20 cellular contexts compared by ENCODE assay signal in the genomic region with DNA sequence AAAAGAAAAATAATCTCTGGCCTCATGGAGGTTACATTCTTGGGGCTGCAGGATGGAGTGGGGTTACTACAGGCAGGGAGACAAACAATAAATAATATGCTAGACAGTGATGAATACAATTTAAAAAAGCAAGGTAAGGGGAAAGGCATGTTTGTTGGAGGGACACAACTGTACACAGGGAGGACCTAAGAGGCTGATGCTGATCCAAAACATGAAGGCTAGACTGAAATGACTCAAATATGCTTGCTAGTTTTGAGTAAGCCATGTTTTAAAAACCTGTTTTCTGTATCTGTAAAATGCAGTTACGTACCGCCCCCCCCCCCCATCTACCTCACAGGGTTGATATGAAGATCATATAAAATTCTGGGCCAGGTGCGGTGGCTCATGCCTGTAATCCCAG. TPM values are rescaled to one million over a fixed set of nuclear protein-coding genes. Genes with fewer than 3 reads are reported as not detected.
A peak's percentile ranks its signal among the peaks of the same experiment; 100 is the strongest.
DNase-seq lines count a peak whose midpoint lies in the region; TF ChIP-seq lines count a peak whose summit lies in the region.
"Had no signal": no experiment of that assay in that cellular context is flagged by ENCODE, and none has a peak within 500 bp of the region (broad histone marks: within the 10 kb centered on the region; RNA-seq: fewer than 3 reads in every experiment).

No MANE protein-coding gene starts in this region.

- no peaks in the 10 kb centered on the region for H3K9me2 ChIP-seq in MM.1S (replicated peaks; ENCODE audit: insufficient read depth, low read length)

- no peaks in the 10 kb centered on the region for H3K27me3 Mint-ChIP-seq in activated CD4-positive, alpha-beta T cell treated with anti-CD3 and anti-CD28 coated beads, Interleukin-2, amount 10 ng/mL, durations not matched to agents 24 days and 14 days
- no peaks in the 10 kb centered on the region for H3K27me3 Mint-ChIP-seq in activated naive CD4-positive, alpha-beta T cell treated with anti-CD3 and anti-CD28 coated beads, Interleukin-2, amount 50 U/mL, for 24 hours
- no peaks in the 10 kb centered on the region for H3K27me3 Mint-ChIP-seq in endothelial cell (ENCODE audit: unreplicated experiment)

- H3K9ac ChIP-seq in MM.1S (ENCODE audit: low read length), result no peak overlapping the region

- peaks cover 5% of the 10 kb centered on the region for H3K4me1 Mint-ChIP-seq in activated CD4-positive, alpha-beta T cell treated with anti-CD3 and anti-CD28 coated beads, Interleukin-2, amount 10 ng/mL, durations not matched to agents 24 days and 14 days
- no peaks in the 10 kb centered on the region for H3K4me1 Mint-ChIP-seq in activated naive CD4-positive, alpha-beta T cell treated with anti-CD3 and anti-CD28 coated beads, Interleukin-2, amount 50 U/mL, for 24 hours
- H3K4me1 Mint-ChIP-seq in endothelial cell (ENCODE audit: unreplicated experiment), result no peaks in the 10 kb centered on the region

- no peak overlapping the region for H3K4me3 Mint-ChIP-seq in activated CD4-positive, alpha-beta T cell treated with anti-CD3 and anti-CD28 coated beads, Interleukin-2, amount 10 ng/mL, durations not matched to agents 24 days and 14 days
- no peak overlapping the region for H3K4me3 Mint-ChIP-seq in activated naive CD4-positive, alpha-beta T cell treated with anti-CD3 and anti-CD28 coated beads, Interleukin-2, amount 50 U/mL, for 24 hours
- peak overlapping the region; percentile 16 for H3K4me3 Mint-ChIP-seq in endothelial cell (ENCODE audit: unreplicated experiment)
- H3K4me3 Mint-ChIP-seq: HFFc6 had no signal

- peak overlapping the region; percentile 60; the same call in 1 of the 2 replicates for H3K27ac ChIP-seq in MM.1S (ENCODE audit: low read length)
- H3K27ac ChIP-seq: PC-9, RWPE1 had no signal

- DNase-seq in activated CD4-positive, alpha-beta T cell treated with anti-CD3 and anti-CD28 coated beads, Interleukin-2, amount 10 ng/mL, durations not matched to agents 24 days and 14 days, result no peak
- DNase-seq in activated CD4-positive, alpha-beta T cell treated with anti-CD3 and anti-CD28 coated beads, Interleukin-2, amount 50 U/mL, for 4 hours, result no peak
- no peak for DNase-seq in activated naive CD4-positive, alpha-beta T cell treated with Interleukin-2 at 50 U/mL for 16 hours
- DNase-seq in MM.1S (no peak), endothelial cell (ENCODE audit: low spot score) (no peak), NOMO-1 treated with DMSO at 0.1 percent for 48 hours (lab: John Stamatoyannopoulos, UW; ENCODE audit: unreplicated experiment) (no peak), NCI-H2227 (lab: John Stamatoyannopoulos, UW; ENCODE audit: unreplicated experiment) (no peak)
- DNase-seq: 8988T, Caco-2, H7, HFFc6, MV-4-11, NCI-H1694 treated with DMSO at 0.1 percent for 48 hours, NCI-H2107, NCI-H226, NCI-H524 treated with DMSO at 0.1 percent for 48 hours, PC-9 had no signal

- peaks cover 42% of the 10 kb centered on the region for H3K4me1 ChIP-seq in MM.1S (ENCODE audit: low read length)
- H3K4me1 ChIP-seq: Caco-2 had no signal

- TF ChIP-seq CTCF in MM.1S (IDR thresholded peaks at IDR 0.05; ENCODE audit: low read length), result no peak
- no peak for TF ChIP-seq CTCF in endothelial cell (IDR thresholded peaks at IDR 0.05; ENCODE audit: unreplicated experiment)

- no peak overlapping the region for H2AFZ ChIP-seq in MM.1S (ENCODE audit: low read length)
- H2AFZ ChIP-seq: PC-9 had no signal

- no peaks in the 10 kb centered on the region; the same call in 1 of the 2 replicates for H3K36me3 ChIP-seq in MM.1S (replicated peaks; ENCODE audit: insufficient read depth, low read length)

- intact Hi-C loops in activated CD4-positive, alpha-beta T cell treated with anti-CD3 and anti-CD28 coated beads, Interleukin-2, amount 10 ng/mL, durations not matched to agents 24 days and 14 days (cut with micrococcal nuclease), result no loop called here

- no peaks in the 10 kb centered on the region for H3K9me3 Mint-ChIP-seq in activated CD4-positive, alpha-beta T cell treated with anti-CD3 and anti-CD28 coated beads, Interleukin-2, amount 10 ng/mL, durations not matched to agents 24 days and 14 days
- no peaks in the 10 kb centered on the region for H3K9me3 Mint-ChIP-seq in activated naive CD4-positive, alpha-beta T cell treated with anti-CD3 and anti-CD28 coated beads, Interleukin-2, amount 50 U/mL, for 24 hours
- no peaks in the 10 kb centered on the region for H3K9me3 Mint-ChIP-seq in endothelial cell (ENCODE audit: unreplicated experiment)
- H3K9me3 Mint-ChIP-seq: HFFc6 had no signal

- H3K36me3 Mint-ChIP-seq in activated CD4-positive, alpha-beta T cell treated with anti-CD3 and anti-CD28 coated beads, Interleukin-2, amount 10 ng/mL, durations not matched to agents 24 days and 14 days (ENCODE audit: low read depth), result peaks cover 61% of the 10 kb centered on the region
- peaks cover 5% of the 10 kb centered on the region for H3K36me3 Mint-ChIP-seq in activated naive CD4-positive, alpha-beta T cell treated with anti-CD3 and anti-CD28 coated beads, Interleukin-2, amount 50 U/mL, for 24 hours
- H3K36me3 Mint-ChIP-seq in endothelial cell (ENCODE audit: low read depth, unreplicated experiment), result peaks cover 44% of the 10 kb centered on the region

- peaks cover 26% of the 10 kb centered on the region for H3F3A ChIP-seq in MM.1S (ENCODE audit: insufficient read depth, low read length)

- H3K27ac Mint-ChIP-seq in activated CD4-positive, alpha-beta T cell treated with anti-CD3 and anti-CD28 coated beads, Interleukin-2, amount 10 ng/mL, durations not matched to agents 24 days and 14 days, result peak overlapping the region; percentile 58
- H3K27ac Mint-ChIP-seq in activated naive CD4-positive, alpha-beta T cell treated with anti-CD3 and anti-CD28 coated beads, Interleukin-2, amount 50 U/mL, for 24 hours, result peak overlapping the region; percentile 26
- H3K27ac Mint-ChIP-seq in endothelial cell (ENCODE audit: unreplicated experiment), result no peak overlapping the region
- H3K27ac Mint-ChIP-seq: HFFc6 had no signal

- H3K79me2 ChIP-seq in MM.1S (ENCODE audit: low read length), result peaks cover 3% of the 10 kb centered on the region; the same call in 1 of the 2 replicates

- H3K4me2 ChIP-seq in MM.1S (ENCODE audit: low read depth, low read length), result peak overlapping the region; percentile 1; the same call in 1 of the 2 replicates
- H3K4me2 ChIP-seq: PC-9 had no signal

- H4K20me1 ChIP-seq in MM.1S (ENCODE audit: insufficient read depth, low read length), result no peaks in the 10 kb centered on the region

- H3K9me3 ChIP-seq in MM.1S (replicated peaks; ENCODE audit: insufficient read depth, low read length), result no peaks in the 10 kb centered on the region
- H3K9me3 ChIP-seq: Caco-2 had no signal

- no peak overlapping the region for H3K4me3 ChIP-seq in MM.1S (ENCODE audit: low read length)
- H3K4me3 ChIP-seq: K562, PC-9 had no signal

- no peaks in the 10 kb centered on the region for H3K27me3 ChIP-seq in MM.1S (replicated peaks; ENCODE audit: insufficient read depth, low read length)

RNA-seq across cellular contexts. Expression of gene EIF4ENIF1, which starts 44.0 kb away (rescaled TPM):
- total RNA-seq in activated CD4-positive, alpha-beta T cell treated with anti-CD3 and anti-CD28 coated beads, Interleukin-2, amount 10 ng/mL, durations not matched to agents 24 days and 14 days, result 78.1 and 85.6 TPM in 2 replicates
- 35.7 TPM for total RNA-seq in endothelial cell (ENCODE audit: unreplicated experiment)

RNA-seq across cellular contexts. Expression of gene DRG1, which starts 46.2 kb away (rescaled TPM):
- total RNA-seq in activated CD4-positive, alpha-beta T cell treated with anti-CD3 and anti-CD28 coated beads, Interleukin-2, amount 10 ng/mL, durations not matched to agents 24 days and 14 days, result 114 and 117 TPM in 2 replicates
- total RNA-seq in endothelial cell (ENCODE audit: unreplicated experiment), result 55.6 TPM

RNA-seq across cellular contexts. Expression of gene SFI1, which starts 50.7 kb away (rescaled TPM):
- 321 and 352 TPM in 2 replicates for total RNA-seq in activated CD4-positive, alpha-beta T cell treated with anti-CD3 and anti-CD28 coated beads, Interleukin-2, amount 10 ng/mL, durations not matched to agents 24 days and 14 days
- 24.8 TPM for total RNA-seq in endothelial cell (ENCODE audit: unreplicated experiment)

Comparison
In these comparisons a context has a peak if more than half of its experiments do, and no peak if none do; other contexts are left out.
1. RNA of gene SFI1, which starts 50.7 kb away (total RNA-seq): 321 to 352 TPM in activated CD4-positive, alpha-beta T cell treated with anti-CD3 and anti-CD28 coated beads, Interleukin-2, amount 10 ng/mL, durations not matched to agents 24 days and 14 days; 24.8 TPM in endothelial cell (single experiment); every median in the first group is over 10 times any median in the second.